Comparison of ENCODE assay signal across 21 cellular contexts in the genomic region with DNA sequence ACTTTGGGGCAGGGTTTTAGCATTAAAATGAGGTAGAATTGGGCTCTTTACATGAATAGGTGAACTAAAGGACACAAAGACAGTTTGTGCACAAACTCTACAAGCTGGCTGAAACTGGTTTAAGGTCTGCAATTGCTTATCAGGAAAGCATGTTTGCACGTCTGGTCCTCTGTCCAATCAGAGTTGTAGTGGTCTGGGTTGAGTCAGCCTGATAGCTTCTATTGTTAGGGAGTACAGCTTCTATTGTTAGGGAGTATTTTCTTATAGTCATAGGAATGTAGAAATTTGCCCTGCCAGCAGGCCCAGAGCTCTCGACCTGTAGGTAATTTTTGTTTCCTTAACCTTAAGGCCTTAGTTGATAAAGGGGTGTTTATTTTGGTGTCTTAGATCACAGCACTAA.
"Had no signal": no experiment of that assay in that cellular context is flagged by ENCODE, and none has a peak within 500 bp of the region (broad histone marks: within the 10 kb centered on the region; RNA-seq: fewer than 3 reads in every experiment).

No MANE protein-coding gene starts in this region.

- DNase-seq: activated B cell treated with CpG ODN at 0.5 μM for 24 hours; activated CD4-positive, alpha-beta T cell treated with anti-CD3 and anti-CD28 coated beads, Interleukin-2, amount 10 ng/mL, durations not matched to agents 24 days and 14 days; activated CD8-positive, alpha-beta memory T cell treated with anti-CD3 and anti-CD28 coated beads for 24 hours; activated naive CD4-positive, alpha-beta T cell treated with anti-CD3 and anti-CD28 coated beads, Interleukin-2, amount 50 U/mL, for 16 hours; activated T-cell treated with anti-CD3 and anti-CD28 coated beads for 4 hours; adrenal gland; dorsolateral prefrontal cortex; foreskin fibroblast; lower lobe of right lung; midbrain; naive thymus-derived CD4-positive, alpha-beta T cell; occipital lobe; stimulated activated CD4-positive, alpha-beta T cell treated with anti-CD3 and anti-CD28 coated beads, Interleukin-2, amount 100 ng/mL, for 24 hours; stimulated activated naive CD4-positive, alpha-beta T cell; T-cell had no signal

- ATAC-seq: activated T-helper 17 cell treated with anti-CD3 and anti-CD28 coated beads, Interleukin-2, amount 50 U/mL, for 72 hours; body of pancreas; lower lobe of right lung; naive thymus-derived CD4-positive, alpha-beta T cell; sciatic nerve; T-cell had no signal

- H3K9me3 ChIP-seq: adrenal gland, body of pancreas, esophagus muscularis mucosa, lower lobe of right lung, prostate gland, suprapubic skin had no signal

- H3K36me3 ChIP-seq: adrenal gland, esophagus muscularis mucosa, lower lobe of right lung, prostate gland, suprapubic skin had no signal

- H3K4me3 ChIP-seq: adrenal gland, body of pancreas, dorsolateral prefrontal cortex, esophagus muscularis mucosa, lower lobe of right lung, prostate gland, suprapubic skin had no signal

- H3K27me3 ChIP-seq: adrenal gland, body of pancreas, dorsolateral prefrontal cortex, esophagus muscularis mucosa, suprapubic skin had no signal

- H3K4me1 ChIP-seq: adrenal gland, body of pancreas, esophagus muscularis mucosa, lower lobe of right lung, prostate gland, suprapubic skin had no signal

- H3K27ac ChIP-seq: adrenal gland, body of pancreas, dorsolateral prefrontal cortex, esophagus muscularis mucosa, lower lobe of right lung, prostate gland, suprapubic skin had no signal
